26 cellular contexts compared by ENCODE assay signal in the genomic region with DNA sequence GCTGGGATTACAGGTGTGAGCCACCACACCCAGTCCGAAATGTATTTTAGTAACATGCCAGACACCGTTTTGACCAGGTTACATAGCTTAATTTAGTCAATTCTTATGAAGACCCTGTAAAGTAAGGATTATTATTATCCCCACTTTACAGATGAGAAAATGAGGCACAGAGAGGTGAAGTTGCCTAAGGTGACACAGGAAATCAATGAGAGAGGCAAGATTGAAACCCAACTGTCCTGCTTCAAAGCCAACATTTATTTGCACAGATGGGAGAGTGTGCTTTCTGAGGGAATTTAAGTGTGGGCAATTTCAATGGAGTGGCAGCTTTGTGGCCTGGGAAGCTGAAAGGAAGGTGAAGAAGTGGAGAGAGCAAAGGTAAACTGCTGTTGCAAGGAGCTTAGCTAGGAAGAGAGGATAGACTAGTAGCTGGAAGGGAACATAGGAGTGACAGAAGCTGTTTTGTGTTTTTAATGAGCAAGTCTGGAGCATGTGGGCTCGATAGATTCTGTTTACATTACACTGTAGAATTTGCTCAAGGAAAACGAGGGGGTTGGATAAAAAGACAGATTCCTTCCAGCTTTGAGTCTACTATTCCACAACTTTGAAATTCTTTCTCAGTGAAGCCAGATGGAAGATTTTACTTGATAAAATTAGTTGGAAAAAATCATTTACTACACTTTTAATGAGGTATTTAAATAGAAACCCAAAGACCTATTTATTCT. TPM values are rescaled to one million over a fixed set of nuclear protein-coding genes. Genes with fewer than 3 reads are reported as not detected.
DNase-seq lines count a peak whose midpoint lies in the region; ATAC-seq and TF ChIP-seq lines count a peak whose summit lies in the region.
"Had no signal": no experiment of that assay in that cellular context is flagged by ENCODE, and none has a peak within 500 bp of the region (broad histone marks: within the 10 kb centered on the region; RNA-seq: fewer than 3 reads in every experiment).

No MANE protein-coding gene starts in this region.

- H3K36me3 ChIP-seq in mammary epithelial cell (ENCODE audit: insufficient read depth, low read length) (no peaks in the 10 kb centered on the region), breast epithelium (no peaks in the 10 kb centered on the region), smooth muscle cell (ENCODE audit: low read depth) (no peaks in the 10 kb centered on the region)
- H3K36me3 ChIP-seq: HAP-1, SJSA1, thyroid gland had no signal

- H3K9ac ChIP-seq in mammary epithelial cell (ENCODE audit: insufficient read depth, low read length), result no peak overlapping the region
- H3K9ac ChIP-seq in smooth muscle cell (ENCODE audit: low read depth), result no peak overlapping the region

- H4K20me1 ChIP-seq in mammary epithelial cell (ENCODE audit: insufficient read depth, low read length) (no peaks in the 10 kb centered on the region), smooth muscle cell (ENCODE audit: low read depth) (no peaks in the 10 kb centered on the region)

- TF ChIP-seq CTCF in mammary epithelial cell (conservative IDR thresholded peaks at IDR 0.05 in 1 of 2, IDR thresholded peaks at IDR 0.05 in 1 of 2; ENCODE audit: extremely low read depth in 1 of 2, insufficient read depth in 1 of 2, low read depth in 1 of 2, low read length in 2 of 2) (no peak), breast epithelium (IDR thresholded peaks at IDR 0.05) (no peak), smooth muscle cell (IDR thresholded peaks at IDR 0.05; ENCODE audit: borderline replicate concordance, insufficient read depth, poor library complexity, severe bottlenecking) (no peak)

- H3K79me2 ChIP-seq in mammary epithelial cell (ENCODE audit: insufficient read depth, low read length), result no peaks in the 10 kb centered on the region
- H3K79me2 ChIP-seq in smooth muscle cell (ENCODE audit: low read depth), result no peaks in the 10 kb centered on the region

- no peak overlapping the region for H3K4me3 ChIP-seq in mammary epithelial cell (replicated peaks in 1 of 3; ENCODE audit: insufficient read depth in 1 of 3, low read depth in 2 of 3, low read length in 3 of 3)
- no peak overlapping the region for H3K4me3 ChIP-seq in breast epithelium
- H3K4me3 ChIP-seq in smooth muscle cell, result no peak overlapping the region
- H3K4me3 ChIP-seq: HAP-1, PC-9, psoas muscle, SJSA1, skin epidermis, thyroid gland had no signal

- in situ Hi-C loops in mammary epithelial cell (cut with MboI; ENCODE audit: low sequenced_read_pairs in 2 of 2), result no loop called here

- DNase-seq in mammary epithelial cell (no peak), breast epithelium (ENCODE audit: low spot score in 2 of 2) (no peak), NCI-H69 (lab: John Stamatoyannopoulos, UW) (peak; percentile 16), fibroblast of gingiva (ENCODE audit: low read depth) (peak; percentile 67), smooth muscle cell (lab: John Stamatoyannopoulos, UW; ENCODE audit: unreplicated experiment) (no peak), amniotic stem cell (lab: John Stamatoyannopoulos, UW) (no peak)
- DNase-seq: activated CD4-positive, alpha-beta T cell treated with anti-CD3 and anti-CD28 coated beads, Interleukin-2, amount 50 U/mL, for 48 hours; activated gamma-delta T cell; AML-193; CD8-positive, alpha-beta memory T cell; glutamatergic neuron; Karpas-422; left colon; midbrain; NCI-H1092 treated with DMSO at 0.1 percent for 48 hours; NCI-H2171 treated with DMSO at 0.1 percent for 48 hours; nephron progenitor cell; PC-9; psoas muscle; stimulated activated naive CD4-positive, alpha-beta T cell; thyroid gland had no signal

- ATAC-seq in GM18909 (IDR thresholded peaks at IDR 0.05; ENCODE audit: poor library complexity, unreplicated experiment) (no peak), HG03354 (IDR thresholded peaks at IDR 0.05; ENCODE audit: poor library complexity, severe bottlenecking, unreplicated experiment) (no peak)
- ATAC-seq: left colon, psoas muscle had no signal

- H3F3A ChIP-seq in smooth muscle cell (ENCODE audit: low read depth), result no peaks in the 10 kb centered on the region

- CTCF ChIA-PET in mammary epithelial cell (lab: Charles Lee; ENCODE audit: low non-redundant PET), result no interaction called here

- H2AFZ ChIP-seq in mammary epithelial cell (ENCODE audit: low read depth, low read length), result peak overlapping the region; percentile 32
- peak overlapping the region; percentile 42 for H2AFZ ChIP-seq in smooth muscle cell (ENCODE audit: low read depth)
- H2AFZ ChIP-seq: PC-9 had no signal

- TF ChIP-seq POLR2A in breast epithelium (IDR thresholded peaks at IDR 0.05), result no peak

- intact Hi-C loops in mammary epithelial cell (cut with micrococcal nuclease), result loop anchor here (5.0 kb wide), 1 partner anchor 34 kb away; no protein-coding TSS in a partner anchor
- intact Hi-C loops in breast epithelium (cut with DNase I; ENCODE audit: low total_unique reads), result no loop called here

- H3K27ac ChIP-seq in mammary epithelial cell (ENCODE audit: insufficient read depth, low read depth, low read length), result no peak overlapping the region
- H3K27ac ChIP-seq in breast epithelium, result peak overlapping the region in 1 of 2 donors; percentile 8
- H3K27ac ChIP-seq in smooth muscle cell (ENCODE audit: low read depth), result peak overlapping the region; percentile 46
- H3K27ac ChIP-seq: PC-9, psoas muscle, SJSA1, skin epidermis had no signal

- peaks cover 6% of the 10 kb centered on the region for H3K4me1 ChIP-seq in mammary epithelial cell (ENCODE audit: insufficient read depth, low read length)
- no peaks in the 10 kb centered on the region for H3K4me1 ChIP-seq in breast epithelium
- H3K4me1 ChIP-seq in smooth muscle cell (ENCODE audit: low read depth), result no peaks in the 10 kb centered on the region
- H3K4me1 ChIP-seq: HAP-1, psoas muscle had no signal

- H3K27me3 ChIP-seq in mammary epithelial cell (ENCODE audit: insufficient read depth, low read length), result no peaks in the 10 kb centered on the region
- no peaks in the 10 kb centered on the region for H3K27me3 ChIP-seq in breast epithelium
- no peaks in the 10 kb centered on the region for H3K27me3 ChIP-seq in smooth muscle cell (ENCODE audit: low read depth)
- H3K27me3 ChIP-seq: SJSA1, thyroid gland had no signal

- H3K9me3 ChIP-seq in mammary epithelial cell (replicated peaks; ENCODE audit: insufficient read depth, low read length) (no peaks in the 10 kb centered on the region), breast epithelium (no peaks in the 10 kb centered on the region), smooth muscle cell (replicated peaks; ENCODE audit: low read depth) (no peaks in the 10 kb centered on the region)
- H3K9me3 ChIP-seq: HAP-1, psoas muscle, SJSA1, thyroid gland had no signal

- 74% methylated on average over 4 of the region's 4 CpGs for WGBS in mammary epithelial cell (ENCODE audit: low coverage, missing lambda C conversion rate)
- 52% methylated on average over 4 of the region's 4 CpGs for WGBS in smooth muscle cell (ENCODE audit: low lambda C conversion rate)

- H3K4me2 ChIP-seq in mammary epithelial cell (ENCODE audit: insufficient read depth, low read depth, low read length), result no peak overlapping the region
- H3K4me2 ChIP-seq in smooth muscle cell, result peak overlapping the region; percentile 64
- H3K4me2 ChIP-seq: PC-9 had no signal

- dilution Hi-C loops in mammary epithelial cell (cut with HindIII; ENCODE audit: low sequenced_read_pairs), result no loop called here

- BruUV-seq in mammary epithelial cell (replicated peaks; lab: Mats Ljungman, UMichigan), result no TSS peak

RNA-seq across cellular contexts. Expression of a gene that starts 19.2 kb away (rescaled TPM):
- total RNA-seq in mammary epithelial cell (10 to 100 TPM; 28.9 to 51.7 TPM), breast epithelium (100 to 1,000 TPM; 137 to 244 (median 168) TPM), smooth muscle cell (44.1 and 68.3 TPM in 2 replicates)
- polyA plus RNA-seq in mammary epithelial cell (35.2 TPM), smooth muscle cell (22.9 and 27.5 TPM in 2 replicates)
- 36.3 TPM for polyA minus RNA-seq in mammary epithelial cell

Comparison
In these comparisons a context has a peak if more than half of its experiments do, and no peak if none do; other contexts are left out.
1. DNase-seq: peak in NCI-H69 (single experiment) and fibroblast of gingiva (single experiment); none in mammary epithelial cell (single experiment), breast epithelium (0 of 2), smooth muscle cell (single experiment) and amniotic stem cell (single experiment).